Comparison of ENCODE assay signal across 8 cellular contexts in the genomic region with DNA sequence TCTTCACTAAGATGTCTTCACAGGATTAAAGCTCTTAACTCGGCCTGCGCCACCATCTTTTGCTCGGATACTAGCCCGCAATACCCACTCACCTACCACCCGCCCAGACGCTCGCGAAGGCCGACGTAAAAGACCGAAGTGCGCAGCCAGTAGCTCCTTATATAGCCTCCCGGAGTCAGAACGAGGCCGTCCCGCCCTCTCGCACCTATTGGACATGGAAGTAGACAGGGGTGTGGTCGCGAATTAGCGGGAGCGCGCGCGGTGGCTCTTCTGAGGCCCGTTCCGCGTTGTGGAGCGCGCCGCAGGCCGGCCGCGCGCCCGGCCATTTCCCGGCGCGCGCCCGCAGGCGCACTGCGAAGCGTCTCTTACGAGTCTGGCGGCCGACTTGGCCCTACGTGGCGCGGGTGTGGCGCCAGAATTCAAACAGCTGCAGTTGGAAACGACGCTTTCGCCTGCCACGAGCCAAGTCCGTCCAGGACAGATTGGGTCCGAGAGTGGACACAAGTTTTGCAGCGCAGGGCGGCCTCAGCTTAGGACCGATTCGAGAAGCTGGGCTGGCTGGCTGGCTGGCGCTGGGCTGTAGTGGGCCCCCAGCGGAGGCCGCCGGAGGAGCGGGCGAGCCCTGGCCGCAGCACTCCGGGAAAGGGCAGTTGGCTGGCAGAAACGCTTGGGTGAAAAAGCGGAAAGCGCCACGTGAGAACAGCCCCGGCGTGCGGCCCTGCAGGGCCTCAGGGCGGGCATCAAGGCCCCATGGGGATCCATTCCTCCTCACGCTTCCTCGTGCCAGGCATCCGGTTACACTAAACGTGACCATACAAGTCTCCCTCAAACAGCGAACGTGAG. TPM values are rescaled to one million over a fixed set of nuclear protein-coding genes. Genes with fewer than 3 reads are reported as not detected.
DNase-seq lines count a peak whose midpoint lies in the region; ATAC-seq, FAIRE-seq and TF ChIP-seq lines count a peak whose summit lies in the region.

No MANE protein-coding gene starts in this region.

- H3K4ac ChIP-seq in H1 (replicated peaks; ENCODE audit: insufficient read length, low read depth, low read length), result peak overlapping the region; percentile 96

- H3K4me2 ChIP-seq in H1 (ENCODE audit: insufficient read depth in 1 of 2, low read depth in 2 of 2, low read length in 2 of 2), result peak overlapping the region; percentile 85 to 92

- peak overlapping the region; percentile 90 to 100 (median 96) for H3K4me3 ChIP-seq in H1 (ENCODE audit: extremely low read depth in 1 of 4, insufficient read depth in 2 of 4, low read depth in 3 of 4, low read length in 4 of 4)

- H3K4me1 ChIP-seq in H1 (replicated peaks in 1 of 4; ENCODE audit: control insufficient read depth in 3 of 4, insufficient read depth in 4 of 4, low read length in 3 of 4), result peaks cover 0 to 12% (median 2%) of the 10 kb centered on the region in 4 experiments; a peak in 2 of 7 replicates

- H3K18ac ChIP-seq in H1 (ENCODE audit: extremely low read depth, low read length), result peak overlapping the region; percentile 98

- FAIRE-seq in H1 (lab: Jason Lieb, UNC), result no peak

- peaks cover 4% of the 10 kb centered on the region; the same call in 1 of the 2 replicates for H3K23me2 ChIP-seq in H1 (ENCODE audit: low read depth, low read length)

- CTCF ChIA-PET in H1 (lab: Charles Lee; ENCODE audit: partially characterized antibody), result interaction anchor here (1.2 to 1.4 kb wide), 2 partner anchors 40 to 186 kb away, joined by 3 to 5 read pairs; no protein-coding TSS in a partner anchor

- peak overlapping the region; percentile 90 for H4K5ac ChIP-seq in H1 (ENCODE audit: insufficient read length, low read depth, low read length)

- 3% methylated on average over 82 of the region's 82 CpGs; no CpG with 5 or more reads in 1 of the 2 experiments for WGBS in H1 (ENCODE audit: extremely low coverage in 1 of 2, insufficient coverage in 1 of 2, insufficient read length in 1 of 2, insufficient replicate concordance in 2 of 2, low coverage in 1 of 2, low lambda C conversion rate in 2 of 2, missing lambda C conversion rate in 1 of 2), 2 experiments

- TF ChIP-seq RAD21 in H1 (IDR thresholded peaks at IDR 0.05 in 1 of 2, conservative IDR thresholded peaks at IDR 0.05 in 1 of 2; ENCODE audit: low read depth in 2 of 2, low read length in 2 of 2), result no peak

- H4K91ac ChIP-seq in H1 (replicated peaks; ENCODE audit: insufficient read length, low read length), result peak overlapping the region; percentile 99

- POLR2A ChIA-PET in H1 (lab: Charles Lee; ENCODE audit: partially characterized antibody), result interaction anchor here (0.7 to 11.0 kb wide), 52 partner anchors 7 to 1342 kb away, joined by 3 to 890 read pairs (median 4); partner anchors contain the start of genes NT5E, SNX14 and SYNCRIP

- peaks cover 22 to 61% of the 10 kb centered on the region in 2 experiments for H3K79me2 ChIP-seq in H1 (ENCODE audit: control insufficient read depth in 1 of 2, insufficient read depth in 2 of 2, low read length in 2 of 2)

- peak; percentile 100 for TF ChIP-seq POLR2A in H1 (IDR thresholded peaks at IDR 0.05; ENCODE audit: control extremely low read depth in 1 of 2, low read depth in 2 of 2, low read length in 2 of 2)

- peak overlapping the region; percentile 81 for H2BK120ac ChIP-seq in H1 (replicated peaks; ENCODE audit: low read depth, low read length)

- no peak; a peak in 1 of 3 replicates for TF ChIP-seq EP300 in H1 (IDR thresholded peaks at IDR 0.05; ENCODE audit: borderline replicate concordance in 1 of 2, low read depth in 2 of 2, low read length in 2 of 2)

- TF ChIP-seq CTCF in H1 (IDR thresholded peaks at IDR 0.05; ENCODE audit: control extremely low read depth in 1 of 3, insufficient read depth in 1 of 3, low read depth in 1 of 3, low read length in 3 of 3), result no peak

- H3K27me3 ChIP-seq in H1 (replicated peaks in 1 of 4; ENCODE audit: control insufficient read depth in 3 of 4, extremely low read depth in 1 of 4, insufficient read depth in 3 of 4, low read length in 3 of 4), result no peaks in the 10 kb centered on the region

- H3K9me3 ChIP-seq in H1 (ENCODE audit: insufficient read depth in 2 of 2, low read depth in 1 of 2, low read length in 1 of 2), result no peaks in the 10 kb centered on the region

- peak overlapping the region; percentile 62; the same call in 1 of the 2 replicates for H2BK12ac ChIP-seq in H1 (ENCODE audit: low read depth, low read length)

- DNase-seq in COR-L47 (lab: John Stamatoyannopoulos, UW), result peak; percentile 97
- DNase-seq in HT-29 (ENCODE audit: low spot score), result peak; percentile 98
- DNase-seq in NK-92 treated with Interleukin-12 subunit alpha and Interleukin-12 subunit beta, amount 100 ng/mL, for 24 hours (lab: John Stamatoyannopoulos, UW), result peak; percentile 96
- DNase-seq in activated CD8-positive, alpha-beta memory T cell treated with anti-CD3 and anti-CD28 coated beads for 48 hours (ENCODE audit: low read depth in 2 of 3, low spot score in 2 of 3), result peak; percentile 96 to 99 (median 98)
- peak; percentile 97 to 100 for DNase-seq in H1 (ENCODE audit: low read depth in 1 of 2, low spot score in 2 of 2)
- peak; percentile 99 for DNase-seq in mesenteric fat pad (ENCODE audit: low spot score)
- DNase-seq in stimulated activated CD8-positive, alpha-beta memory T cell treated with anti-CD3 and anti-CD28 coated beads, Interleukin-15, amount 100 ng/mL, for 1 hour (ENCODE audit: low read depth), result peak; percentile 95

- no peak overlapping the region for H2BK15ac ChIP-seq in H1 (ENCODE audit: low read length)

- peak overlapping the region; percentile 96 for H4K8ac ChIP-seq in H1 (ENCODE audit: extremely low read depth, insufficient read depth, low read length)

- ATAC-seq in GM21360 (IDR thresholded peaks at IDR 0.05; ENCODE audit: unreplicated experiment), result peak; percentile 79

- H3K56ac ChIP-seq in H1 (replicated peaks; ENCODE audit: insufficient read length, low read depth, low read length), result peak overlapping the region; percentile 91

- no peak overlapping the region for H3K23ac ChIP-seq in H1 (ENCODE audit: insufficient read length)

- H3K14ac ChIP-seq in H1 (ENCODE audit: insufficient read length), result no peak overlapping the region

- peak overlapping the region; percentile 97 for H2BK5ac ChIP-seq in H1 (ENCODE audit: low read depth, low read length)

- H2BK20ac ChIP-seq in H1 (ENCODE audit: low read length), result no peak overlapping the region

- H3K79me1 ChIP-seq in H1 (ENCODE audit: low read depth, low read length), result no peaks in the 10 kb centered on the region

- peaks cover 17 to 21% of the 10 kb centered on the region in 2 experiments for H4K20me1 ChIP-seq in H1 (replicated peaks in 1 of 2; ENCODE audit: control insufficient read depth in 1 of 2, insufficient read depth in 2 of 2, low read length in 2 of 2)

- H2AFZ ChIP-seq in H1 (ENCODE audit: low read length), result no peak overlapping the region

- peaks cover 0 to 36% (median 23%) of the 10 kb centered on the region in 4 experiments; a peak in 5 of 8 replicates for H3K36me3 ChIP-seq in H1 (ENCODE audit: control insufficient read depth in 2 of 4, insufficient read depth in 4 of 4, low read length in 3 of 4)

- H2AK5ac ChIP-seq in H1 (ENCODE audit: low read depth, low read length), result no peak overlapping the region

- peak overlapping the region; percentile 97 for H3K27ac ChIP-seq in H1 (ENCODE audit: low read depth, low read length)

- peak overlapping the region; percentile 92 to 99 (median 96) for H3K9ac ChIP-seq in H1 (replicated peaks in 1 of 4; ENCODE audit: extremely low read depth in 1 of 4, low read depth in 3 of 4, low read length in 3 of 4)

TF ChIP-seq in H1, 55 proteins besides CTCF, POLR2A, EP300 and RAD21 (continues in another document):
- TF ChIP-seq CHD1 (IDR thresholded peaks at IDR 0.05; ENCODE audit: low read depth, low read length) (no peak; the same call in 1 of the 2 replicates), SIX5 (IDR thresholded peaks at IDR 0.05; ENCODE audit: low read depth, low read length) (no peak; the same call in 1 of the 2 replicates), ASH2L (IDR thresholded peaks at IDR 0.05; ENCODE audit: low read length) (peak; percentile 95), CTBP2 (IDR thresholded peaks at IDR 0.05; ENCODE audit: borderline replicate concordance, insufficient read depth, insufficient read length, low read length) (no peak), E2F6 (IDR thresholded peaks at IDR 0.05) (peak; percentile 88), SAP30 (IDR thresholded peaks at IDR 0.05; ENCODE audit: insufficient read depth, insufficient replicate concordance, low read length) (no peak), SUZ12 (IDR thresholded peaks at IDR 0.05; ENCODE audit: low read length) (no peak), RXRA (IDR thresholded peaks at IDR 0.05; ENCODE audit: insufficient read depth, low read depth, low read length) (no peak), USF2 (IDR thresholded peaks at IDR 0.05; ENCODE audit: low read length) (no peak), KDM4A (IDR thresholded peaks at IDR 0.05; ENCODE audit: low read depth, low read length, severe bottlenecking) (no peak), HDAC2 (IDR thresholded peaks at IDR 0.05; ENCODE audit: borderline replicate concordance in 1 of 2, low read depth in 2 of 2, low read length in 2 of 2) (peak; percentile 5 to 15; a peak in 1 of 4 replicates)

RNA-seq across cellular contexts. Expression of gene SYNCRIP, which starts 36.1 kb away (rescaled TPM):
- total RNA-seq in HT-29 (2014; rRNA removed; shearing (Covaris generic)), result 59.2 and 66.4 TPM in 2 replicates
- total RNA-seq in H1 (2021; fragmentation: NEBNext Ultra II Directional; extraction: Animal tissue kit (Norgen Biotek cat#: 25700)), result 206 and 219 TPM in 2 replicates
- 14.7 and 16.8 TPM in 2 replicates for polyA plus RNA-seq in H1 (2011; rRNA removed)
- polyA plus RNA-seq in H1 (2011; cell fraction: cytosol; rRNA removed), result 25.9 TPM
- 11.5 TPM for polyA plus RNA-seq in H1 (2011; cell fraction: nucleus; rRNA removed)
- polyA plus RNA-seq in H1 (2012, experiment 1 of 2), result 117 to 198 TPM (median 139 TPM) in 4 replicates
- 27.7 TPM for polyA plus RNA-seq in H1 (2012, experiment 2 of 2)
- 135 TPM for polyA plus RNA-seq in H1 (2013, experiment 1 of 2)
- 140 TPM for polyA plus RNA-seq in H1 (2013, experiment 2 of 2)
- polyA minus RNA-seq in H1 (2011; rRNA and poly(A)+ RNA removed), result 15.6 and 29.3 TPM in 2 replicates
- 29.4 TPM for polyA minus RNA-seq in H1 (2011; cell fraction: cytosol; rRNA and poly(A)+ RNA removed)
- polyA minus RNA-seq in H1 (2011; cell fraction: nucleus; rRNA and poly(A)+ RNA removed), result 48.2 TPM
- total RNA-seq in mesenteric fat pad, result 98.4 TPM

Comparison
In these comparisons a context has a peak if more than half of its experiments do, and no peak if none do; other contexts are left out.
1. Peak in every context shown above with its lines: DNase-seq, ATAC-seq, H3K4me3 ChIP-seq and H3K27ac ChIP-seq.